ENCODE assay signal across 15 cellular contexts in genomic region chr2:201965550-201965949, GRCh38.
DNase-seq lines count a peak whose midpoint lies in the region; ATAC-seq and TF ChIP-seq lines count a peak whose summit lies in the region.
"Had no signal": no experiment of that assay in that cellular context is flagged by ENCODE, and none has a peak within 500 bp of the region (broad histone marks: within the 10 kb centered on the region; RNA-seq: fewer than 3 reads in every experiment).

No MANE protein-coding gene starts in this region.

- WGBS in endodermal cell (ENCODE audit: insufficient coverage in 1 of 2, insufficient read length in 1 of 2), 2 experiments = 92 to 96% methylated on average over 3 of the region's 3 CpGs

- no peak overlapping the region for H3K4me3 Mint-ChIP-seq in endodermal cell
- H3K4me3 Mint-ChIP-seq: activated CD4-positive, alpha-beta T cell treated with anti-CD3 and anti-CD28 coated beads, Interleukin-2, amount 10 ng/mL, durations not matched to agents 24 days and 14 days; activated T-helper 1 cell treated with anti-CD3 and anti-CD28 coated beads, Interleukin-12 subunit alpha, Interleukin-12 subunit beta, Interleukin-2, Interleukin-4 antibody, amounts not matched to agents 30 ng/mL and 10 ng/mL and 1 ng/mL, durations not matched to agents 14 hours and 24 hours and 36 hours; T-helper 2 cell treated with Interferon-gamma antibody and Interleukin-4, amounts not matched to agents 5 μg/mL and 100 μg/mL, for 36 hours had no signal

- H3K9ac ChIP-seq in endodermal cell (ENCODE audit: extremely low read depth, low read length, poor library complexity, severe bottlenecking) = no peak overlapping the region

- POLR2A ChIA-PET in A673 (lab: Charles Lee; ENCODE audit: low non-redundant PET) = no interaction called here
- POLR2A ChIA-PET in HEK293T (lab: Yijun Ruan, JAX) = no interaction called here

- intact Hi-C loops in A673 (cut with micrococcal nuclease; ENCODE audit: unreplicated experiment) = no loop called here

- peaks cover 27% of the 10 kb centered on the region for H3K4me1 ChIP-seq in A673 (ENCODE audit: insufficient read depth, low read length, poor library complexity, severe bottlenecking)
- H3K4me1 ChIP-seq in endodermal cell (ENCODE audit: control insufficient read depth, insufficient read depth, low read length) = peaks cover 24% of the 10 kb centered on the region
- H3K4me1 ChIP-seq: prostate gland had no signal

- H3K4me3 ChIP-seq in A673 (ENCODE audit: low read depth, low read length, poor library complexity, severe bottlenecking) (no peak overlapping the region), GM12864 (ENCODE audit: low read depth, low read length) (no peak overlapping the region), endodermal cell (ENCODE audit: low read length) (no peak overlapping the region)
- H3K4me3 ChIP-seq: prostate gland had no signal

- DNase-seq in A673 (ENCODE audit: low spot score) (peak; percentile 15), GM12864 (ENCODE audit: low read depth) (no peak), NCI-H69 (lab: John Stamatoyannopoulos, UW) (peak; percentile 7), endodermal cell (peak; percentile 63), HEK293T (ENCODE audit: extremely low spot score) (no peak), NCI-H2107 treated with DMSO at 0.1 percent for 48 hours (lab: John Stamatoyannopoulos, UW; ENCODE audit: unreplicated experiment) (no peak)
- no peak for DNase-seq in stimulated activated CD4-positive, alpha-beta T cell treated with anti-CD3 and anti-CD28 coated beads, Interleukin-4, amount 100 ng/mL, for 4 hours
- DNase-seq: activated CD4-positive, alpha-beta T cell treated with anti-CD3 and anti-CD28 coated beads, Interleukin-2, amount 10 ng/mL, durations not matched to agents 24 days and 14 days; naive B cell; NCI-H1436 treated with DMSO at 0.1 percent for 48 hours; NCI-H446 treated with DMSO at 0.1 percent for 48 hours had no signal

- H3K27me3 Mint-ChIP-seq in endodermal cell (ENCODE audit: insufficient read depth) = peaks cover 3% of the 10 kb centered on the region

- ATAC-seq in HG03097 (IDR thresholded peaks at IDR 0.05; ENCODE audit: low FRiP score, unreplicated experiment) = no peak

- H3K9me3 Mint-ChIP-seq in endodermal cell = no peaks in the 10 kb centered on the region
- H3K9me3 Mint-ChIP-seq: activated CD4-positive, alpha-beta T cell treated with anti-CD3 and anti-CD28 coated beads, Interleukin-2, amount 10 ng/mL, durations not matched to agents 24 days and 14 days; activated T-helper 1 cell treated with anti-CD3 and anti-CD28 coated beads, Interleukin-12 subunit alpha, Interleukin-12 subunit beta, Interleukin-2, Interleukin-4 antibody, amounts not matched to agents 30 ng/mL and 10 ng/mL and 1 ng/mL, durations not matched to agents 14 hours and 24 hours and 36 hours; T-helper 2 cell treated with Interferon-gamma antibody and Interleukin-4, amounts not matched to agents 5 μg/mL and 100 μg/mL, for 36 hours had no signal

- no peak overlapping the region for H3K27ac Mint-ChIP-seq in endodermal cell
- H3K27ac Mint-ChIP-seq: activated T-helper 1 cell treated with anti-CD3 and anti-CD28 coated beads, Interleukin-12 subunit alpha, Interleukin-12 subunit beta, Interleukin-2, Interleukin-4 antibody, amounts not matched to agents 30 ng/mL and 10 ng/mL and 1 ng/mL, durations not matched to agents 14 hours and 24 hours and 36 hours had no signal

- TF ChIP-seq CTCF in A673 (conservative IDR thresholded peaks at IDR 0.05; ENCODE audit: low read depth, low read length) = 0 out of 2 replicates have a peak, but pooled peaks have one; percentile 13
- peak; percentile 30 for TF ChIP-seq CTCF in GM12864 (IDR thresholded peaks at IDR 0.05; ENCODE audit: low read depth, low read length, missing control alignments)
- TF ChIP-seq CTCF in endodermal cell (conservative IDR thresholded peaks at IDR 0.05) = peak; percentile 57

- peak overlapping the region; percentile 82 for H3K27ac ChIP-seq in A673 (ENCODE audit: low read depth, low read length, poor library complexity, severe bottlenecking)
- no peak overlapping the region for H3K27ac ChIP-seq in endodermal cell (ENCODE audit: low read depth, low read length)
- H3K27ac ChIP-seq: prostate gland had no signal

- H3K36me3 ChIP-seq in A673 (ENCODE audit: insufficient read depth, low read length, poor library complexity, severe bottlenecking) (no peaks in the 10 kb centered on the region), endodermal cell (ENCODE audit: control insufficient read depth, insufficient read depth, low read length) (no peaks in the 10 kb centered on the region)
- H3K36me3 ChIP-seq: prostate gland had no signal

- H3K9me3 ChIP-seq in A673 (ENCODE audit: low read depth, low read length, poor library complexity, severe bottlenecking) (no peaks in the 10 kb centered on the region), endodermal cell (ENCODE audit: control insufficient read depth, low read length) (no peaks in the 10 kb centered on the region)
- H3K9me3 ChIP-seq: prostate gland had no signal

- BruUV-seq in A673 (replicated peaks; lab: Mats Ljungman, UMichigan) = no TSS peak

- H3K4me1 Mint-ChIP-seq in endodermal cell = peaks cover 43% of the 10 kb centered on the region
- H3K4me1 Mint-ChIP-seq: activated CD4-positive, alpha-beta T cell treated with anti-CD3 and anti-CD28 coated beads, Interleukin-2, amount 10 ng/mL, durations not matched to agents 24 days and 14 days had no signal

- H3K36me3 Mint-ChIP-seq in endodermal cell (ENCODE audit: low read depth) = no peaks in the 10 kb centered on the region
- H3K36me3 Mint-ChIP-seq: naive B cell had no signal

- CTCF ChIA-PET in A673 (lab: Charles Lee) = no interaction called here
- CTCF ChIA-PET in HEK293T (lab: Yijun Ruan, JAX) = interaction anchor here (0.6 to 0.7 kb wide), 3 partner anchors 16 to 145 kb away, joined by 3 to 4 read pairs (median 3); no protein-coding TSS in a partner anchor

- H3K27me3 ChIP-seq in A673 (replicated peaks; ENCODE audit: insufficient read depth, low read depth, low read length, poor library complexity) = no peaks in the 10 kb centered on the region
- no peaks in the 10 kb centered on the region for H3K27me3 ChIP-seq in endodermal cell (ENCODE audit: control insufficient read depth, insufficient read depth, low read length, poor library complexity, severe bottlenecking)

TF ChIP-seq in HEK293T, 16 proteins besides CTCF, POLR2A, EP300 and RAD21:
- TF ChIP-seq ZNF384 (IDR thresholded peaks at IDR 0.05) (no peak), BHLHE40 (IDR thresholded peaks at IDR 0.05; ENCODE audit: borderline replicate concordance) (no peak), FOXA1 (IDR thresholded peaks at IDR 0.05) (no peak), CTBP1 (IDR thresholded peaks at IDR 0.05; ENCODE audit: borderline replicate concordance) (no peak), FOXM1 (IDR thresholded peaks at IDR 0.05; ENCODE audit: borderline replicate concordance) (no peak), SUZ12 (IDR thresholded peaks at IDR 0.05) (no peak), HDGF (IDR thresholded peaks at IDR 0.05; ENCODE audit: borderline replicate concordance) (no peak), L3MBTL2 (conservative IDR thresholded peaks at IDR 0.05) (no peak), ELF4 (IDR thresholded peaks at IDR 0.05) (no peak), NFRKB (IDR thresholded peaks at IDR 0.05) (no peak), LEF1 (IDR thresholded peaks at IDR 0.05; ENCODE audit: borderline replicate concordance) (no peak), PKNOX1 (IDR thresholded peaks at IDR 0.05) (no peak), TARDBP (IDR thresholded peaks at IDR 0.05) (no peak), ARNT (IDR thresholded peaks at IDR 0.05) (no peak), FOXK2 (IDR thresholded peaks at IDR 0.05) (no peak), SP1 (IDR thresholded peaks at IDR 0.05) (no peak)
TF ChIP-seq in HEK293T: peak in this region for 0.

Comparison
In these comparisons a context has a peak if more than half of its experiments do, and no peak if none do; other contexts are left out.
1. DNase-seq: peak in A673 (single experiment), NCI-H69 (single experiment) and endodermal cell (single experiment); none in GM12864 (single experiment), HEK293T (single experiment), stimulated activated CD4-positive, alpha-beta T cell treated with anti-CD3 and anti-CD28 coated beads, Interleukin-4, amount 100 ng/mL, for 4 hours (0 of 2) and NCI-H2107 treated with DMSO at 0.1 percent for 48 hours (single experiment).
2. Peak in every context shown above with its lines, with median percentiles within 50 percentile points of each other: CTCF ChIP-seq.